In the genomic region with DNA sequence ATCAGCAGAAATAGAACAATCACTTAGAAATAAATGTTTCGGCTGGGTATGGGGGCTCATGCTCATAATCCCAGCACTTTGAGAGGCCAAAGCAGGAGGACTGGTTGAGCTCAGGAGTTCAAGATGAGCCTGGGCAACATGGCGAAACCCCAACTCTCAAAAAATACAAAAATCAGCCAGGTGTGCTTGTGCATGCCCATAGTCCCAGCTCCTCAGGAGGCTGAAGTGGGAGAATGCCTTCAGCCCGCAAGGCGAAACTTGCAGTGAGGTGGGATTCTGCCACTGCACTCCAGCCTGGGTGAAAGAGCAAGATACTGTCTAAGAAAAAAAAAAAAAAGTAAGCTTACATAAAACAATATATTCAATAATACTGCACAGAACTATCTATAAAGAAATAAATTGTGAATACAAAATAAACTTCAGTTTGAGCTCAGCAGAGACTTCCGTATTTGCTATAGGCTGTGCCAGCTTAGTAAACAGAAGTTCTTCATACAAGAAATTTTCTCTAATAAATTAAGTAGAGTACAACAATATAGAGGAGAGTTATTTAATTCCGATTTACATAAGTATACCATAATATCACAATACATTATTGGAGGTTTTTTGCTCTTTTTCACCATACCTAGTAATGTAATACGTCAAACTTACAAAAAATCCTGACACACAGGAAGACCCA, we compare ENCODE assay signal across 11 cellular contexts. TPM values are rescaled to one million over a fixed set of nuclear protein-coding genes. Genes with fewer than 3 reads are reported as not detected.
DNase-seq lines count a peak whose midpoint lies in the region; ATAC-seq and TF ChIP-seq lines count a peak whose summit lies in the region.
"Had no signal": no experiment of that assay in that cellular context is flagged by ENCODE, and none has a peak within 500 bp of the region (broad histone marks: within the 10 kb centered on the region; RNA-seq: fewer than 3 reads in every experiment).

No MANE protein-coding gene starts in this region.

- DNase-seq in CD8-positive, alpha-beta memory T cell, result peak in 1 of 5 donors; percentile 4
- no peak for DNase-seq in activated CD8-positive, alpha-beta T cell treated with anti-CD3 and anti-CD28 coated beads for 36 hours
- DNase-seq in stimulated activated CD4-positive, alpha-beta T cell treated with anti-CD3 and anti-CD28 coated beads, Interleukin-2, amount 100 ng/mL, for 24 hours, result no peak
- DNase-seq in anterior cingulate cortex (lab: John Stamatoyannopoulos, UW), result no peak
- no peak for DNase-seq in activated gamma-delta T cell treated with Interleukin-2 at 50 U/mL for 16 hours
- no peak for DNase-seq in retina
- DNase-seq: activated CD4-positive, alpha-beta T cell treated with anti-CD3 and anti-CD28 coated beads, Interleukin-2, amount 50 U/mL, for 4 hours; H9; NCI-H2029 had no signal

- H3K36me3 ChIP-seq in CD8-positive, alpha-beta memory T cell (ENCODE audit: insufficient read depth, low read length), result no peaks in the 10 kb centered on the region
- peaks cover 0 to 4% of the 10 kb centered on the region in 2 donors for H3K36me3 ChIP-seq in muscle layer of duodenum (ENCODE audit: control insufficient read depth in 1 of 2, insufficient read depth in 2 of 2, low read length in 2 of 2)

- H3K27ac ChIP-seq in CD8-positive, alpha-beta memory T cell (ENCODE audit: low read depth, low read length), result peak overlapping the region; percentile 59
- peak overlapping the region; percentile 4 for H3K27ac ChIP-seq in muscle layer of duodenum (ENCODE audit: low read length)

- H3K4me3 ChIP-seq in CD8-positive, alpha-beta memory T cell (ENCODE audit: low read length), result peak overlapping the region; percentile 55
- peak overlapping the region in 1 of 2 donors; percentile 8 for H3K4me3 ChIP-seq in muscle layer of duodenum (ENCODE audit: low read depth in 1 of 2, low read length in 2 of 2)

- H3K36me3 Mint-ChIP-seq in CD8-positive, alpha-beta memory T cell, result peaks cover 5 to 20% (median 14%) of the 10 kb centered on the region in 3 donors
- H3K36me3 Mint-ChIP-seq in activated CD8-positive, alpha-beta T cell treated with anti-CD3 and anti-CD28 coated beads for 36 hours (ENCODE audit: low read depth), result peaks cover 40% of the 10 kb centered on the region

- no peaks in the 10 kb centered on the region for H3K27me3 Mint-ChIP-seq in CD8-positive, alpha-beta memory T cell
- H3K27me3 Mint-ChIP-seq in activated CD8-positive, alpha-beta T cell treated with anti-CD3 and anti-CD28 coated beads for 36 hours, result no peaks in the 10 kb centered on the region

- no peaks in the 10 kb centered on the region for H3K9me3 ChIP-seq in CD8-positive, alpha-beta memory T cell (ENCODE audit: low read length)
- no peaks in the 10 kb centered on the region for H3K9me3 ChIP-seq in muscle layer of duodenum (ENCODE audit: control insufficient read depth in 1 of 2, low read length in 2 of 2)

- peaks cover 25 to 46% (median 37%) of the 10 kb centered on the region in 3 donors for H3K4me1 Mint-ChIP-seq in CD8-positive, alpha-beta memory T cell
- H3K4me1 Mint-ChIP-seq in activated CD8-positive, alpha-beta T cell treated with anti-CD3 and anti-CD28 coated beads for 36 hours (ENCODE audit: low read depth), result peaks cover 20% of the 10 kb centered on the region

- peak; percentile 21 for ATAC-seq in HG02678 (IDR thresholded peaks at IDR 0.05; ENCODE audit: unreplicated experiment)
- ATAC-seq in activated CD8-positive, alpha-beta T cell treated with anti-CD3 and anti-CD28 coated beads for 36 hours, result no peak

- POLR2A ChIA-PET in CD8-positive, alpha-beta memory T cell (lab: Charles Lee), result interaction anchor here (1.0 to 1.5 kb wide), 2 partner anchors 18 to 83 kb away, joined by 6 to 11 read pairs; no protein-coding TSS in a partner anchor
- POLR2A ChIA-PET in activated CD8-positive, alpha-beta T cell treated with anti-CD3 and anti-CD28 coated beads for 36 hours (lab: Charles Lee), result interaction anchor here (0.6 to 1.4 kb wide), 5 partner anchors 12 to 30 kb away, joined by 3 to 6 read pairs (median 3); no protein-coding TSS in a partner anchor

- H3K9me3 Mint-ChIP-seq in CD8-positive, alpha-beta memory T cell, result no peaks in the 10 kb centered on the region
- peaks cover 1% of the 10 kb centered on the region for H3K9me3 Mint-ChIP-seq in activated CD8-positive, alpha-beta T cell treated with anti-CD3 and anti-CD28 coated beads for 36 hours
- H3K9me3 Mint-ChIP-seq: H9 had no signal

- peak overlapping the region; percentile 84 to 98 (median 94) for H3K27ac Mint-ChIP-seq in CD8-positive, alpha-beta memory T cell
- peak overlapping the region; percentile 99 for H3K27ac Mint-ChIP-seq in activated CD8-positive, alpha-beta T cell treated with anti-CD3 and anti-CD28 coated beads for 36 hours

- CTCF ChIA-PET in CD8-positive, alpha-beta memory T cell (lab: Charles Lee), result interaction anchor here (1.4 kb wide), 1 partner anchor 40 kb away, joined by 3 read pairs; no protein-coding TSS in a partner anchor
- CTCF ChIA-PET in activated CD8-positive, alpha-beta T cell treated with anti-CD3 and anti-CD28 coated beads for 36 hours (lab: Charles Lee), result interaction anchor here (0.7 to 1.6 kb wide), 3 partner anchors 12 to 73 kb away, joined by 4 to 5 read pairs (median 4); no protein-coding TSS in a partner anchor

- intact Hi-C loops in activated CD8-positive, alpha-beta T cell treated with anti-CD3 and anti-CD28 coated beads for 36 hours (cut with micrococcal nuclease), result loop anchor here (5.0 kb wide), 1 partner anchor 70 kb away; no protein-coding TSS in a partner anchor

- no peaks in the 10 kb centered on the region for H3K27me3 ChIP-seq in CD8-positive, alpha-beta memory T cell (ENCODE audit: insufficient read depth, low read length, poor library complexity, severe bottlenecking)
- H3K27me3 ChIP-seq in muscle layer of duodenum (ENCODE audit: low read depth, low read length), result no peaks in the 10 kb centered on the region

- no peak for TF ChIP-seq CTCF in activated CD8-positive, alpha-beta T cell treated with anti-CD3 and anti-CD28 coated beads for 36 hours (IDR thresholded peaks at IDR 0.05)

- peak overlapping the region; percentile 80 to 88 (median 85) for H3K4me3 Mint-ChIP-seq in CD8-positive, alpha-beta memory T cell
- H3K4me3 Mint-ChIP-seq in activated CD8-positive, alpha-beta T cell treated with anti-CD3 and anti-CD28 coated beads for 36 hours, result peak overlapping the region; percentile 69
- H3K4me3 Mint-ChIP-seq: H9 had no signal

- peaks cover 17% of the 10 kb centered on the region for H3K4me1 ChIP-seq in CD8-positive, alpha-beta memory T cell (ENCODE audit: insufficient read depth, low read length)
- H3K4me1 ChIP-seq in muscle layer of duodenum (ENCODE audit: control insufficient read depth in 1 of 2, insufficient read depth in 2 of 2, low read length in 2 of 2), result no peaks in the 10 kb centered on the region

RNA-seq across cellular contexts. Expression of gene SRBD1, which starts 43.6 kb away (rescaled TPM):
- 10 to 100 TPM; 18.1 to 18.9 TPM for total RNA-seq in CD8-positive, alpha-beta memory T cell
- polyA plus RNA-seq in CD8-positive, alpha-beta memory T cell, result 12.7 TPM
- 10 to 100 TPM; 14.8 to 21.7 TPM for total RNA-seq in activated CD8-positive, alpha-beta T cell treated with anti-CD3 and anti-CD28 coated beads for 36 hours
